34 cellular contexts compared by ENCODE assay signal in the genomic region with DNA sequence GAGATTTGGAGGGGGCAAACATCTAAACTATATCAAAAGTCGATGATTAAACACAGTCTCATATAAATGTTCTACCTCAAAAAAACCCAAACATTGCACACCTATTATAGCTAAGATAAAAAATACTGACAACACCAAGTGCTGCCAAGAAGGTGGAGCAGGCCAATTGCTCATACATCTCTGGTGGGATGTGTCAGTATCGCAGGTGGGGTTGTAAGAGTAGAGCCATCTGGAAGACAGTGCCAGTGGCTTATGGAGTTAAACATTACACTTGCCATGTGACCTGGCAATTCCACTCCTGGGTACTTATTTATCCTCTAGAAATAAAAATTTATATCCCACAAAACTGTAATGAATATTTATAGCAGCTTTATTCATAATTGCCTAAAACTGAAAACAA.
"Had no signal": no experiment of that assay in that cellular context is flagged by ENCODE, and none has a peak within 500 bp of the region (broad histone marks: within the 10 kb centered on the region; RNA-seq: fewer than 3 reads in every experiment).

No MANE protein-coding gene starts in this region.

- H3K27ac Mint-ChIP-seq: activated CD4-positive, alpha-beta memory T cell treated with anti-CD3 and anti-CD28 coated beads, Interleukin-2, amount 10 ng/mL, durations not matched to agents 7 days and 5 days; activated CD8-positive, alpha-beta memory T cell treated with anti-CD3 and anti-CD28 coated beads, Interleukin-2, amount 10 ng/mL, durations not matched to agents 7 days and 5 days; activated naive CD8-positive, alpha-beta T cell treated with anti-CD3 and anti-CD28 coated beads for 36 hours; activated T-cell treated with anti-CD3 and anti-CD28 coated beads, Interleukin-2, amount 50 U/mL, for 72 hours; activated T-helper 17 cell treated with anti-CD3 and anti-CD28 coated beads, Interleukin-2, amount 50 U/mL, for 72 hours had no signal

- H3K27me3 ChIP-seq: ascending aorta had no signal

- H3K27ac ChIP-seq: ascending aorta, PC-9, WERI-Rb-1 had no signal

- H3K4me3 Mint-ChIP-seq: activated CD4-positive, alpha-beta memory T cell treated with anti-CD3 and anti-CD28 coated beads, Interleukin-2, amount 10 ng/mL, durations not matched to agents 7 days and 5 days; activated CD8-positive, alpha-beta memory T cell treated with anti-CD3 and anti-CD28 coated beads, Interleukin-2, amount 10 ng/mL, durations not matched to agents 7 days and 5 days; activated naive CD8-positive, alpha-beta T cell treated with anti-CD3 and anti-CD28 coated beads for 36 hours; activated T-cell treated with anti-CD3 and anti-CD28 coated beads, Interleukin-2, amount 50 U/mL, for 72 hours; activated T-helper 17 cell treated with anti-CD3 and anti-CD28 coated beads, Interleukin-2, amount 50 U/mL, for 72 hours had no signal

- H3K4me3 ChIP-seq: ascending aorta, PC-9 had no signal

- H3K27me3 Mint-ChIP-seq: activated CD4-positive, alpha-beta memory T cell treated with anti-CD3 and anti-CD28 coated beads, Interleukin-2, amount 10 ng/mL, durations not matched to agents 7 days and 5 days; activated CD8-positive, alpha-beta memory T cell treated with anti-CD3 and anti-CD28 coated beads, Interleukin-2, amount 10 ng/mL, durations not matched to agents 7 days and 5 days; activated naive CD8-positive, alpha-beta T cell treated with anti-CD3 and anti-CD28 coated beads for 36 hours; activated T-helper 17 cell treated with anti-CD3 and anti-CD28 coated beads, Interleukin-2, amount 50 U/mL, for 72 hours had no signal

- DNase-seq: activated CD4-positive, alpha-beta memory T cell treated with anti-CD3 and anti-CD28 coated beads, Interleukin-2, amount 10 ng/mL, durations not matched to agents 7 days and 5 days; activated CD4-positive, alpha-beta T cell treated with anti-CD3 and anti-CD28 coated beads for 1 hour; activated CD4-positive, alpha-beta T cell treated with anti-CD3 and anti-CD28 coated beads for 48 hours; activated CD4-positive, CD25-positive, alpha-beta regulatory T cell; activated CD8-positive, alpha-beta memory T cell treated with anti-CD3 and anti-CD28 coated beads for 24 hours; activated CD8-positive, alpha-beta memory T cell treated with anti-CD3 and anti-CD28 coated beads, Interleukin-2, amount 10 ng/mL, durations not matched to agents 7 days and 5 days; activated CD8-positive, alpha-beta memory T cell treated with anti-CD3 and anti-CD28 coated beads, Interleukin-2, amount 50 U/mL, for 48 hours; activated effector memory CD4-positive, alpha-beta T cell treated with anti-CD3 and anti-CD28 coated beads, Interleukin-2, amount 50 U/mL, for 16 hours; activated naive CD4-positive, alpha-beta T cell; activated naive CD4-positive, alpha-beta T cell treated with anti-CD3 and anti-CD28 coated beads, Interleukin-2, amount 50 U/mL, for 16 hours; activated naive CD8-positive, alpha-beta T cell treated with anti-CD3 and anti-CD28 coated beads for 36 hours; activated T-cell treated with anti-CD3 and anti-CD28 coated beads, Interleukin-2, amount 50 U/mL, for 72 hours; amniotic stem cell; Karpas-422; KBM-7; MM.1S; MV-4-11; NCI-H1092; NCI-H1436 treated with DMSO at 0.1 percent for 48 hours; NCI-H1694 treated with DMSO at 0.1 percent for 48 hours; NCI-H2029; NCI-H345; NCI-H510A; NCI-H526; NCI-H748 treated with DMSO at 0.1 percent for 48 hours; NK-92 treated with Interleukin-12 subunit alpha and Interleukin-12 subunit beta, amount 100 ng/mL, for 24 hours; PC-9; Right ventricle myocardium superior; SW 1271; T-helper 1 cell; T1000; WERI-Rb-1 had no signal

- H3K4me2 ChIP-seq: PC-9 had no signal

- H3K36me3 Mint-ChIP-seq: activated CD8-positive, alpha-beta memory T cell treated with anti-CD3 and anti-CD28 coated beads, Interleukin-2, amount 10 ng/mL, durations not matched to agents 7 days and 5 days; activated naive CD8-positive, alpha-beta T cell treated with anti-CD3 and anti-CD28 coated beads for 36 hours had no signal

- H3K36me3 ChIP-seq: ascending aorta, WERI-Rb-1 had no signal

- H3K9me3 Mint-ChIP-seq: activated CD4-positive, alpha-beta memory T cell treated with anti-CD3 and anti-CD28 coated beads, Interleukin-2, amount 10 ng/mL, durations not matched to agents 7 days and 5 days; activated naive CD8-positive, alpha-beta T cell treated with anti-CD3 and anti-CD28 coated beads for 36 hours; activated T-cell treated with anti-CD3 and anti-CD28 coated beads, Interleukin-2, amount 50 U/mL, for 72 hours; activated T-helper 17 cell treated with anti-CD3 and anti-CD28 coated beads, Interleukin-2, amount 50 U/mL, for 72 hours had no signal

- H2AFZ ChIP-seq: PC-9 had no signal

- H3K9me3 ChIP-seq: ascending aorta had no signal

- ATAC-seq: activated CD8-positive, alpha-beta memory T cell treated with anti-CD3 and anti-CD28 coated beads, Interleukin-2, amount 10 ng/mL, durations not matched to agents 7 days and 5 days; activated T-cell treated with anti-CD3 and anti-CD28 coated beads, Interleukin-2, amount 50 U/mL, for 72 hours; activated T-helper 17 cell treated with anti-CD3 and anti-CD28 coated beads, Interleukin-2, amount 50 U/mL, for 72 hours had no signal
